In genomic region chr19:47848871-47849473, GRCh38 we compare ENCODE assay signal across 9 cellular contexts. TPM values are rescaled to one million over a fixed set of nuclear protein-coding genes. Genes with fewer than 3 reads are reported as not detected.
A peak's percentile ranks its signal among the peaks of the same experiment; 100 is the strongest.
DNase-seq lines count a peak whose midpoint lies in the region; ATAC-seq and TF ChIP-seq lines count a peak whose summit lies in the region.
"Had no signal": no experiment of that assay in that cellular context is flagged by ENCODE, and none has a peak within 500 bp of the region (broad histone marks: within the 10 kb centered on the region; RNA-seq: fewer than 3 reads in every experiment).

No MANE protein-coding gene starts in this region.

- peak overlapping the region; percentile 95 for H3K27ac Mint-ChIP-seq in endodermal cell
- no peak overlapping the region for H3K27ac Mint-ChIP-seq in Caco-2 (ENCODE audit: unreplicated experiment)

- H3K4me3 ChIP-seq in HCT116 (replicated peaks in 1 of 2; ENCODE audit: low read depth in 1 of 2, low read length in 2 of 2) (peak overlapping the region; percentile 36 to 54), endodermal cell (ENCODE audit: low read length) (peak overlapping the region; percentile 77), Caco-2 (ENCODE audit: low read depth, low read length) (no peak overlapping the region)

- peak; percentile 76 for ATAC-seq in HCT116
- ATAC-seq in omental fat pad (ENCODE audit: low FRiP score): no peak

- no peaks in the 10 kb centered on the region for H3K36me3 ChIP-seq in HCT116 (ENCODE audit: control insufficient read depth in 1 of 2, insufficient read depth in 2 of 2, low read length in 2 of 2)
- H3K36me3 ChIP-seq in endodermal cell (ENCODE audit: control insufficient read depth, insufficient read depth, low read length): no peaks in the 10 kb centered on the region
- H3K36me3 ChIP-seq in Caco-2 (ENCODE audit: control insufficient read depth, insufficient read depth, low read length): no peaks in the 10 kb centered on the region

- CTCF ChIA-PET in HCT116 (lab: Charles Lee) (interaction anchor here (1.0 to 2.9 kb wide), 5 partner anchors 9 to 42 kb away, joined by 3 to 17 read pairs (median 5); partner anchors contain the start of gene TPRX2), Caco-2 (lab: Charles Lee) (interaction anchor here (0.6 to 0.7 kb wide), 2 partner anchors 13 to 637 kb away, joined by 3 to 4 read pairs; no protein-coding TSS in a partner anchor)

- H3K79me2 ChIP-seq in HCT116 (ENCODE audit: insufficient read depth, low read length): no peaks in the 10 kb centered on the region

- peak overlapping the region; percentile 15 for H3K27ac ChIP-seq in HCT116 (ENCODE audit: low read depth, low read length)
- peak overlapping the region; percentile 49 for H3K27ac ChIP-seq in endodermal cell (ENCODE audit: low read depth, low read length)

- RAD21 ChIA-PET in HCT116 (lab: Charles Lee; ENCODE audit: low non-redundant PET in 1 of 2, low total read pairs in 2 of 2, uncharacterized antibody in 2 of 2, unreplicated experiment in 2 of 2): no interaction called here

- BruUV-seq in HCT116 (replicated peaks; lab: Mats Ljungman, UMichigan) (no TSS peak), Caco-2 (replicated peaks; lab: Mats Ljungman, UMichigan) (no TSS peak)

- H4K20me1 ChIP-seq in HCT116 (ENCODE audit: insufficient read depth): no peaks in the 10 kb centered on the region

- H3K4me1 Mint-ChIP-seq in endodermal cell (peaks cover 26% of the 10 kb centered on the region), Caco-2 (ENCODE audit: low read depth, unreplicated experiment) (peaks cover 7% of the 10 kb centered on the region)

- H3K4me3 Mint-ChIP-seq in endodermal cell: peak overlapping the region; percentile 56
- H3K4me3 Mint-ChIP-seq in Caco-2 (ENCODE audit: unreplicated experiment): no peak overlapping the region

- H3K9me3 ChIP-seq in HCT116 (ENCODE audit: control insufficient read depth in 1 of 2, insufficient read depth in 1 of 2, low read depth in 1 of 2, low read length in 2 of 2) (no peaks in the 10 kb centered on the region), endodermal cell (ENCODE audit: control insufficient read depth, low read length) (no peaks in the 10 kb centered on the region), Caco-2 (no peaks in the 10 kb centered on the region)

- TF ChIP-seq CTCF in HCT116 (IDR thresholded peaks at IDR 0.05 in 2 of 3, conservative IDR thresholded peaks at IDR 0.05 in 1 of 3; ENCODE audit: borderline replicate concordance in 1 of 3, insufficient read depth in 1 of 3, low read depth in 2 of 3, low read length in 2 of 3): peak; percentile 87 to 98 (median 88)
- TF ChIP-seq CTCF in endodermal cell (conservative IDR thresholded peaks at IDR 0.05): peak; percentile 96
- peak in 1 of 2 experiments; percentile 20 for TF ChIP-seq CTCF in Caco-2 (IDR thresholded peaks at IDR 0.05; ENCODE audit: insufficient read depth in 1 of 2, low read depth in 1 of 2, low read length in 1 of 2, severe bottlenecking in 1 of 2, unreplicated experiment in 1 of 2)
- TF ChIP-seq CTCF in omental fat pad (IDR thresholded peaks at IDR 0.05): no peak

- H3K27me3 Mint-ChIP-seq in endodermal cell (ENCODE audit: insufficient read depth) (no peaks in the 10 kb centered on the region), Caco-2 (ENCODE audit: insufficient read depth, unreplicated experiment) (peaks cover 19% of the 10 kb centered on the region)

- TF ChIP-seq RAD21 in HCT116 (IDR thresholded peaks at IDR 0.05; ENCODE audit: low read depth): peak; percentile 28

- WGBS in endodermal cell (ENCODE audit: insufficient coverage in 1 of 2, insufficient read length in 1 of 2), 2 experiments: 5 to 12% methylated on average over 10 to 22 of the region's 22 CpGs

- POLR2A ChIA-PET in HCT116 (lab: Charles Lee): no interaction called here
- POLR2A ChIA-PET in Caco-2 (lab: Charles Lee): no interaction called here

- H3K9me3 Mint-ChIP-seq in endodermal cell: no peaks in the 10 kb centered on the region
- no peaks in the 10 kb centered on the region for H3K9me3 Mint-ChIP-seq in Caco-2 (ENCODE audit: unreplicated experiment)

- no peak for TF ChIP-seq POLR2A in HCT116 (IDR thresholded peaks at IDR 0.05; ENCODE audit: borderline replicate concordance, extremely low read depth, insufficient read depth, insufficient read length)

- peak overlapping the region; percentile 84 for H3K4me2 ChIP-seq in HCT116 (ENCODE audit: low read length)

- H3K27me3 ChIP-seq in HCT116 (ENCODE audit: insufficient read depth, low read length) (no peaks in the 10 kb centered on the region), endodermal cell (ENCODE audit: control insufficient read depth, insufficient read depth, low read length, poor library complexity, severe bottlenecking) (no peaks in the 10 kb centered on the region), Caco-2 (replicated peaks; ENCODE audit: control insufficient read depth, insufficient read depth, low read length) (no peaks in the 10 kb centered on the region)

- H3K4me1 ChIP-seq in HCT116 (ENCODE audit: control insufficient read depth in 1 of 2, insufficient read depth in 2 of 2, low read length in 2 of 2) (peaks cover 5 to 16% of the 10 kb centered on the region in 2 experiments; a peak in 3 of 4 replicates), endodermal cell (ENCODE audit: control insufficient read depth, insufficient read depth, low read length) (no peaks in the 10 kb centered on the region), Caco-2 (no peaks in the 10 kb centered on the region; the same call in 1 of the 2 replicates)

- no peaks in the 10 kb centered on the region for H3K36me3 Mint-ChIP-seq in endodermal cell (ENCODE audit: low read depth)
- no peaks in the 10 kb centered on the region for H3K36me3 Mint-ChIP-seq in Caco-2 (ENCODE audit: insufficient read depth, unreplicated experiment)

- peak; percentile 57 for DNase-seq in HCT116 (ENCODE audit: low read depth, low spot score)
- DNase-seq in T-helper 9 cell: peak; percentile 18
- DNase-seq in endodermal cell: peak; percentile 94
- DNase-seq in stimulated activated CD4-positive, alpha-beta T cell treated with anti-CD3 and anti-CD28 coated beads, Interleukin-4, amount 100 ng/mL, for 1 hour: peak; percentile 32
- DNase-seq in foreskin melanocyte: no peak
- no peak for DNase-seq in Caco-2
- DNase-seq in COR-L47 (lab: John Stamatoyannopoulos, UW): no peak
- DNase-seq in omental fat pad (ENCODE audit: low spot score): no peak

- H2AFZ ChIP-seq in HCT116 (ENCODE audit: low read depth, low read length, poor library complexity, severe bottlenecking): peak overlapping the region; percentile 98

- H3K9ac ChIP-seq in HCT116 (ENCODE audit: low read length) (peak overlapping the region; percentile 53), endodermal cell (ENCODE audit: extremely low read depth, low read length, poor library complexity, severe bottlenecking) (peak overlapping the region; percentile 55)

- no peaks in the 10 kb centered on the region for H3K9me2 ChIP-seq in HCT116 (ENCODE audit: insufficient read depth)

- intact Hi-C loops in HCT116 (cut with micrococcal nuclease): no loop called here
- intact Hi-C loops in Caco-2 (cut with micrococcal nuclease; ENCODE audit: unreplicated experiment): no loop called here

TF ChIP-seq in HCT116, 20 proteins besides CTCF, POLR2A, EP300 and RAD21:
- TF ChIP-seq CBX3 (IDR thresholded peaks at IDR 0.05; ENCODE audit: low read depth) (0 out of 2 replicates have a peak, but pooled peaks have one; percentile 55), ZFX (IDR thresholded peaks at IDR 0.05) (no peak)

RNA-seq across cellular contexts. Expression of gene TPRX2, which starts 10.1 kb away (rescaled TPM):
- total RNA-seq in HCT116 (2021; ENCODE audit: unreplicated experiment) (not detected), endodermal cell (not detected), Caco-2 (2022) (not detected in 2 replicates), omental fat pad (not detected)
- not detected in 2 replicates for polyA plus RNA-seq in HCT116 (2012)
- polyA plus RNA-seq in endodermal cell (2013, experiment 1 of 2): not detected
- polyA plus RNA-seq in endodermal cell (2013, experiment 2 of 2): not detected
- total RNA-seq: skeletal muscle tissue had no signal

RNA-seq across cellular contexts. Expression of gene CRX, which starts 27.2 kb away (rescaled TPM):
- total RNA-seq in HCT116 (2021; ENCODE audit: unreplicated experiment): not detected
- polyA plus RNA-seq in HCT116 (2012): not detected in 2 replicates
- under 1 TPM; 0.44 to 0.66 TPM for total RNA-seq in endodermal cell
- polyA plus RNA-seq in endodermal cell (2013, experiment 1 of 2): 0.68 TPM
- polyA plus RNA-seq in endodermal cell (2013, experiment 2 of 2): 0.33 TPM
- not detected in 2 replicates for total RNA-seq in Caco-2 (2022)
- total RNA-seq in omental fat pad: not detected
- total RNA-seq: skeletal muscle tissue had no signal

RNA-seq across cellular contexts. Expression of gene SULT2A1, which starts 37.1 kb away (rescaled TPM):
- total RNA-seq in HCT116 (2021; ENCODE audit: unreplicated experiment) (0.27 TPM), endodermal cell (under 1 TPM in 1 of 2 donors, not detected in 1; 0.18 TPM), Caco-2 (2022) (4.5 TPM in 2 replicates), omental fat pad (not detected)
- polyA plus RNA-seq in HCT116 (2012): not detected in 2 replicates
- polyA plus RNA-seq in endodermal cell (2013, experiment 1 of 2): not detected
- not detected for polyA plus RNA-seq in endodermal cell (2013, experiment 2 of 2)
- total RNA-seq: skeletal muscle tissue had no signal

RNA-seq across cellular contexts. Expression of gene TPRX1, which starts 44.6 kb away (rescaled TPM):
- total RNA-seq in HCT116 (2021; ENCODE audit: unreplicated experiment) (not detected), endodermal cell (not detected), Caco-2 (2022) (not detected in 2 replicates), omental fat pad (not detected)
- polyA plus RNA-seq in HCT116 (2012): not detected in 2 replicates
- polyA plus RNA-seq in endodermal cell (2013, experiment 1 of 2): not detected
- polyA plus RNA-seq in endodermal cell (2013, experiment 2 of 2): not detected
- total RNA-seq: skeletal muscle tissue had no signal

Comparison
In these comparisons a context has a peak if more than half of its experiments do, and no peak if none do; other contexts are left out.
1. DNase-seq: peak in HCT116 (single experiment), T-helper 9 cell (single experiment), endodermal cell (single experiment) and stimulated activated CD4-positive, alpha-beta T cell treated with anti-CD3 and anti-CD28 coated beads, Interleukin-4, amount 100 ng/mL, for 1 hour (single experiment); none in foreskin melanocyte (single experiment), Caco-2 (0 of 2), COR-L47 (single experiment) and omental fat pad (single experiment).
2. CTCF ChIP-seq: peak in HCT116 (3 of 3) and endodermal cell (single experiment); none in omental fat pad (0 of 3).